ENCODE assay signal across 13 cellular contexts in genomic region chr5:53037141-53037859, GRCh38. TPM values are rescaled to one million over a fixed set of nuclear protein-coding genes. Genes with fewer than 3 reads are reported as not detected.
DNase-seq lines count a peak whose midpoint lies in the region; ATAC-seq, FAIRE-seq and TF ChIP-seq lines count a peak whose summit lies in the region.
"Had no signal": no experiment of that assay in that cellular context is flagged by ENCODE, and none has a peak within 500 bp of the region (broad histone marks: within the 10 kb centered on the region; RNA-seq: fewer than 3 reads in every experiment).

No MANE protein-coding gene starts in this region.

- peak overlapping the region; percentile 67 for H3K27ac ChIP-seq in Panc1 (ENCODE audit: low read length)

- POLR2A ChIA-PET in Panc1 (lab: Charles Lee): no interaction called here

- TF ChIP-seq CTCF in Panc1 (IDR thresholded peaks at IDR 0.05): no peak

- H3K36me3 ChIP-seq in Panc1 (ENCODE audit: control insufficient read depth, insufficient read depth, low read length): no peaks in the 10 kb centered on the region; the same call in 1 of the 2 replicates

- no peak overlapping the region for H3K4me3 ChIP-seq in Panc1 (ENCODE audit: low read depth in 2 of 2, low read length in 2 of 2)
- H3K4me3 ChIP-seq: dorsolateral prefrontal cortex had no signal

- no peak for FAIRE-seq in GM12892 (lab: Jason Lieb, UNC)

- ATAC-seq in Panc1 (peak; percentile 77), esophagus mucosa (peak; percentile 83)

- no TSS peak for BruUV-seq in Panc1 (replicated peaks; lab: Mats Ljungman, UMichigan)

- peaks cover 47% of the 10 kb centered on the region for H3K4me1 ChIP-seq in Panc1 (ENCODE audit: control insufficient read depth, insufficient read depth, low read length)

- intact Hi-C loops in Panc1 (cut with micrococcal nuclease; ENCODE audit: unreplicated experiment): no loop called here

- no peaks in the 10 kb centered on the region for H3K27me3 ChIP-seq in Panc1 (ENCODE audit: control insufficient read depth, insufficient read depth, low read length)

- CTCF ChIA-PET in Panc1 (lab: Charles Lee): no interaction called here

- no peak for TF ChIP-seq POLR2A in GM12892 (IDR thresholded peaks at IDR 0.05; ENCODE audit: low read depth, low read length)

- in situ Hi-C loops in Panc1 (cut with HindIII; ENCODE audit: low pct_unique_long_range_greater_than_20kb, low sequenced_read_pairs): no loop called here

- DNase-seq in EH (ENCODE audit: low read depth) (peak; percentile 72), Panc1 (ENCODE audit: low read depth, low spot score) (peak; percentile 76), renal cortical epithelial cell (ENCODE audit: low read depth) (peak; percentile 92), globus pallidus (ENCODE audit: low spot score) (no peak), Ammon's horn (ENCODE audit: low spot score) (no peak), GM12892 (ENCODE audit: insufficient read length) (no peak)
- no peak for DNase-seq in stimulated activated CD4-positive, alpha-beta T cell treated with anti-CD3 and anti-CD28 coated beads, Interleukin-15, amount 100 ng/mL, for 24 hours
- DNase-seq: activated CD8-positive, alpha-beta memory T cell treated with anti-CD3 and anti-CD28 coated beads, Interleukin-2, amount 50 U/mL, for 48 hours; dorsolateral prefrontal cortex; H7; NCI-H2171; right cardiac atrium had no signal

- H3K9me3 ChIP-seq in Panc1 (ENCODE audit: control insufficient read depth, insufficient read depth, low read depth, low read length): no peaks in the 10 kb centered on the region

RNA-seq across cellular contexts. Expression of gene ITGA2, which starts 48.1 kb away (rescaled TPM):
- total RNA-seq in Panc1 (2021; ENCODE audit: unreplicated experiment) (41.8 TPM), esophagus mucosa (31.3 TPM), renal cortical epithelial cell (21.3 and 54.2 TPM in 2 replicates)
- 10.0 TPM for polyA plus RNA-seq in Panc1 (2012; ENCODE audit: insufficient read length)
- not detected for polyA plus RNA-seq in GM12892 (2012; ENCODE audit: missing spikeins)

Comparison
In these comparisons a context has a peak if more than half of its experiments do, and no peak if none do; other contexts are left out.
1. DNase-seq: peak in EH (single experiment), Panc1 (single experiment) and renal cortical epithelial cell (single experiment); none in globus pallidus (single experiment), Ammon's horn (single experiment), GM12892 (single experiment) and stimulated activated CD4-positive, alpha-beta T cell treated with anti-CD3 and anti-CD28 coated beads, Interleukin-15, amount 100 ng/mL, for 24 hours (single experiment).